In the genomic region with DNA sequence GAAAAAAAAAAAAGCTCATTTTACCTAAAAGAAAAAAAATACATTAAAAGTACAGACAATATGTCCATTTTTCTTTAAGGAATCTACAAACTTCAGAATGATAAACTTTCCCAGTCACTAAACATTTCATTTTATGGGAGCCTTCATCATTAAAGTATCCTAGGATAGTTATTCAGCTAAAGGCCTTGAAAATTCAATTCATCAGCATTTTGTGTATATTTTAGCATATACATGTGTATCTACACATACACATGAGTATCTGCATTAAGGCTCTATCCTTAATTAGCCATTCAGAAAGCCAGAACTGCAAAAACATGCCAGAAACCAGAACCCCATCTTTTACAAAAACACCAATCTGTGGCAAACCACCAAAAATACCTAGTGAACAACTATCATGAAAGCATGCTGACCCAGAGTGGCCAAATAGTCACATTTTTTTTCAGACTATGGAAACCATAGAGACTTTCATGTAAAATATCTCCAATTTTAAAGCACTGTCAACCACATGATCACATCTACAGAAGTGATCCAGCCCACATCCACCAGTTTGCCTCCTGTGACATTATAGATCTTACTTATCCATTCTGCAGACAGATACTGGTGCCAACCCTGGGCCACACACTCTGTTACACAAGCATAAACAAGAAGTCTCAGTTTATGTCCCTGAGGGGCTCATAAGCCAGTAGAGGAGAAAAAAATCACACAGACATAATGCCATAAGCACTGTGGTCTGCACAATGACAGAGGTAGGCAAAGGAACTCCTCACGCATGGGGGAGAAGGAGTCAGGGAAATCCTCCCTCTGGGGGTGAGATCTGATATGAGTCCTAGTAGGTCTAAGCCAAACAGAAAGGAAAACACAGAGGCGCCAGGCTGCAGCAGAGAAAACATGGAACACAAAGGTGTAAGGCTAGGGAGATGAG, we compare ENCODE assay signal across 1 cellular context.
TF ChIP-seq lines count a peak whose summit lies in the region.

No MANE protein-coding gene starts in this region.

TF ChIP-seq in GM23338, 12 proteins besides CTCF, POLR2A, EP300 and RAD21 (continued from another document):
- TF ChIP-seq, protein P1, sequence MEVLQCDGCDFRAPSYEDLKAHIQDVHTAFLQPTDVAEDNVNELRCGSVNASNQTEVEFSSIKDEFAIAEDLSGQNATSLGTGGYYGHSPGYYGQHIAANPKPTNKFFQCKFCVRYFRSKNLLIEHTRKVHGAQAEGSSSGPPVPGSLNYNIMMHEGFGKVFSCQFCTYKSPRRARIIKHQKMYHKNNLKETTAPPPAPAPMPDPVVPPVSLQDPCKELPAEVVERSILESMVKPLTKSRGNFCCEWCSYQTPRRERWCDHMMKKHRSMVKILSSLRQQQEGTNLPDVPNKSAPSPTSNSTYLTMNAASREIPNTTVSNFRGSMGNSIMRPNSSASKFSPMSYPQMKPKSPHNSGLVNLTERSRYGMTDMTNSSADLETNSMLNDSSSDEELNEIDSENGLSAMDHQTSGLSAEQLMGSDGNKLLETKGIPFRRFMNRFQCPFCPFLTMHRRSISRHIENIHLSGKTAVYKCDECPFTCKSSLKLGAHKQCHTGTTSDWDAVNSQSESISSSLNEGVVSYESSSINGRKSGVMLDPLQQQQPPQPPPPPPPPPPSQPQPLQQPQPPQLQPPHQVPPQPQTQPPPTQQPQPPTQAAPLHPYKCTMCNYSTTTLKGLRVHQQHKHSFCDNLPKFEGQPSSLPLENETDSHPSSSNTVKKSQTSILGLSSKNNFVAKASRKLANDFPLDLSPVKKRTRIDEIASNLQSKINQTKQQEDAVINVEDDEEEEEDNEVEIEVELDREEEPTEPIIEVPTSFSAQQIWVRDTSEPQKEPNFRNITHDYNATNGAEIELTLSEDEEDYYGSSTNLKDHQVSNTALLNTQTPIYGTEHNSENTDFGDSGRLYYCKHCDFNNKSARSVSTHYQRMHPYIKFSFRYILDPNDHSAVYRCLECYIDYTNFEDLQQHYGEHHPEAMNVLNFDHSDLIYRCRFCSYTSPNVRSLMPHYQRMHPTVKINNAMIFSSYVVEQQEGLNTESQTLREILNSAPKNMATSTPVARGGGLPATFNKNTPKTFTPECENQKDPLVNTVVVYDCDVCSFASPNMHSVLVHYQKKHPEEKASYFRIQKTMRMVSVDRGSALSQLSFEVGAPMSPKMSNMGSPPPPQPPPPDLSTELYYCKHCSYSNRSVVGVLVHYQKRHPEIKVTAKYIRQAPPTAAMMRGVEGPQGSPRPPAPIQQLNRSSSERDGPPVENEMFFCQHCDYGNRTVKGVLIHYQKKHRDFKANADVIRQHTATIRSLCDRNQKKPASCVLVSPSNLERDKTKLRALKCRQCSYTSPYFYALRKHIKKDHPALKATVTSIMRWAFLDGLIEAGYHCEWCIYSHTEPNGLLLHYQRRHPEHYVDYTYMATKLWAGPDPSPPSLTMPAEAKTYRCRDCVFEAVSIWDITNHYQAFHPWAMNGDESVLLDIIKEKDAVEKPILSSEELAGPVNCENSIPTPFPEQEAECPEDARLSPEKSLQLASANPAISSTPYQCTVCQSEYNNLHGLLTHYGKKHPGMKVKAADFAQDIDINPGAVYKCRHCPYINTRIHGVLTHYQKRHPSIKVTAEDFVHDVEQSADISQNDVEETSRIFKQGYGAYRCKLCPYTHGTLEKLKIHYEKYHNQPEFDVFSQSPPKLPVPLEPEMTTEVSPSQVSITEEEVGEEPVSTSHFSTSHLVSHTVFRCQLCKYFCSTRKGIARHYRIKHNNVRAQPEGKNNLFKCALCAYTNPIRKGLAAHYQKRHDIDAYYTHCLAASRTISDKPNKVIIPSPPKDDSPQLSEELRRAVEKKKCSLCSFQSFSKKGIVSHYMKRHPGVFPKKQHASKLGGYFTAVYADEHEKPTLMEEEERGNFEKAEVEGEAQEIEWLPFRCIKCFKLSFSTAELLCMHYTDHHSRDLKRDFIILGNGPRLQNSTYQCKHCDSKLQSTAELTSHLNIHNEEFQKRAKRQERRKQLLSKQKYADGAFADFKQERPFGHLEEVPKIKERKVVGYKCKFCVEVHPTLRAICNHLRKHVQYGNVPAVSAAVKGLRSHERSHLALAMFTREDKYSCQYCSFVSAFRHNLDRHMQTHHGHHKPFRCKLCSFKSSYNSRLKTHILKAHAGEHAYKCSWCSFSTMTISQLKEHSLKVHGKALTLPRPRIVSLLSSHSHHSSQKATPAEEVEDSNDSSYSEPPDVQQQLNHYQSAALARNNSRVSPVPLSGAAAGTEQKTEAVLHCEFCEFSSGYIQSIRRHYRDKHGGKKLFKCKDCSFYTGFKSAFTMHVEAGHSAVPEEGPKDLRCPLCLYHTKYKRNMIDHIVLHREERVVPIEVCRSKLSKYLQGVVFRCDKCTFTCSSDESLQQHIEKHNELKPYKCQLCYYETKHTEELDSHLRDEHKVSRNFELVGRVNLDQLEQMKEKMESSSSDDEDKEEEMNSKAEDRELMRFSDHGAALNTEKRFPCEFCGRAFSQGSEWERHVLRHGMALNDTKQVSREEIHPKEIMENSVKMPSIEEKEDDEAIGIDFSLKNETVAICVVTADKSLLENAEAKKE (CRISPR knock-in tag; IDR thresholded peaks at IDR 0.05): no peak
- TF ChIP-seq EZH2phosphoT487 (IDR thresholded peaks at IDR 0.05; ENCODE audit: unreplicated experiment): no peak
- no peak for TF ChIP-seq JUNB (IDR thresholded peaks at IDR 0.05; ENCODE audit: unreplicated experiment)
- TF ChIP-seq, protein P2, sequence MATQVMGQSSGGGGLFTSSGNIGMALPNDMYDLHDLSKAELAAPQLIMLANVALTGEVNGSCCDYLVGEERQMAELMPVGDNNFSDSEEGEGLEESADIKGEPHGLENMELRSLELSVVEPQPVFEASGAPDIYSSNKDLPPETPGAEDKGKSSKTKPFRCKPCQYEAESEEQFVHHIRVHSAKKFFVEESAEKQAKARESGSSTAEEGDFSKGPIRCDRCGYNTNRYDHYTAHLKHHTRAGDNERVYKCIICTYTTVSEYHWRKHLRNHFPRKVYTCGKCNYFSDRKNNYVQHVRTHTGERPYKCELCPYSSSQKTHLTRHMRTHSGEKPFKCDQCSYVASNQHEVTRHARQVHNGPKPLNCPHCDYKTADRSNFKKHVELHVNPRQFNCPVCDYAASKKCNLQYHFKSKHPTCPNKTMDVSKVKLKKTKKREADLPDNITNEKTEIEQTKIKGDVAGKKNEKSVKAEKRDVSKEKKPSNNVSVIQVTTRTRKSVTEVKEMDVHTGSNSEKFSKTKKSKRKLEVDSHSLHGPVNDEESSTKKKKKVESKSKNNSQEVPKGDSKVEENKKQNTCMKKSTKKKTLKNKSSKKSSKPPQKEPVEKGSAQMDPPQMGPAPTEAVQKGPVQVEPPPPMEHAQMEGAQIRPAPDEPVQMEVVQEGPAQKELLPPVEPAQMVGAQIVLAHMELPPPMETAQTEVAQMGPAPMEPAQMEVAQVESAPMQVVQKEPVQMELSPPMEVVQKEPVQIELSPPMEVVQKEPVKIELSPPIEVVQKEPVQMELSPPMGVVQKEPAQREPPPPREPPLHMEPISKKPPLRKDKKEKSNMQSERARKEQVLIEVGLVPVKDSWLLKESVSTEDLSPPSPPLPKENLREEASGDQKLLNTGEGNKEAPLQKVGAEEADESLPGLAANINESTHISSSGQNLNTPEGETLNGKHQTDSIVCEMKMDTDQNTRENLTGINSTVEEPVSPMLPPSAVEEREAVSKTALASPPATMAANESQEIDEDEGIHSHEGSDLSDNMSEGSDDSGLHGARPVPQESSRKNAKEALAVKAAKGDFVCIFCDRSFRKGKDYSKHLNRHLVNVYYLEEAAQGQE (IDR thresholded peaks at IDR 0.05; ENCODE audit: unreplicated experiment): no peak
